ENCODE assay signal across 19 cellular contexts in the genomic region with DNA sequence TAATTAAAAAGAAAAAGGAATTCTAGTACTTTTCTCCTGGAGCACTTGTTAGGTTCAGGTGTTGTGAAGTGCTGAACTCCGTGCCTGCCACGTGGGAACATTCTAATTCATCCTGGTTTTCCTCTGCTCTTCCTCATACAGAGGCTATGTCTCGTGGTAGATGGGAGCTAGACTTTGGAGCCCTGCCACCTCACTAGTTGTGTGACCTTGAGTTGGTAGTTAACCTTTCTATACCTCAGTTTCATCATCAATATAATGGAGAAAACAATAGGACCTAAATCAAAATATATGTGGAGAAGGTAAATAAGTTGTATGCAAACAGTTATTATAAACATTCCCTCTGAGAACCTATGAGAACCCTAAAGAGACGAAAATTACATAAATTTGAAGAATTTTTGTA. TPM values are rescaled to one million over a fixed set of nuclear protein-coding genes. Genes with fewer than 3 reads are reported as not detected.
A peak's percentile ranks its signal among the peaks of the same experiment; 100 is the strongest.
DNase-seq lines count a peak whose midpoint lies in the region; ATAC-seq, FAIRE-seq and TF ChIP-seq lines count a peak whose summit lies in the region.
"Had no signal": no experiment of that assay in that cellular context is flagged by ENCODE, and none has a peak within 500 bp of the region (broad histone marks: within the 10 kb centered on the region; RNA-seq: fewer than 3 reads in every experiment).

No MANE protein-coding gene starts in this region.

- no peak overlapping the region for H2AFZ ChIP-seq in astrocyte (ENCODE audit: low read depth, low read length)

- POLR2A ChIA-PET in CD4-positive, alpha-beta memory T cell (lab: Charles Lee; ENCODE audit: partially characterized antibody) = interaction anchor here (1.3 to 1.4 kb wide), 2 partner anchors 9 kb away, joined by 4 read pairs; no protein-coding TSS in a partner anchor

- TF ChIP-seq CTCF in HL-60 (IDR thresholded peaks at IDR 0.05; ENCODE audit: insufficient read depth, low read length) (no peak), astrocyte (IDR thresholded peaks at IDR 0.05; ENCODE audit: insufficient read depth, low read depth, low read length) (no peak), right lobe of liver (IDR thresholded peaks at IDR 0.05) (no peak), omental fat pad (IDR thresholded peaks at IDR 0.05) (no peak)

- 33% methylated on average over 4 of the region's 4 CpGs for WGBS in right lobe of liver (ENCODE audit: insufficient coverage, low coverage, low lambda C conversion rate, missing lambda C conversion rate)

- H3K79me2 ChIP-seq in astrocyte (ENCODE audit: insufficient read depth, low read length) = no peaks in the 10 kb centered on the region

- ATAC-seq in right lobe of liver (no peak), HG03354 (IDR thresholded peaks at IDR 0.05; ENCODE audit: poor library complexity, severe bottlenecking, unreplicated experiment) (no peak), omental fat pad (ENCODE audit: low FRiP score) (no peak)

- peaks cover 78 to 94% of the 10 kb centered on the region in 2 donors for H3K36me3 Mint-ChIP-seq in CD4-positive, alpha-beta memory T cell
- H3K36me3 Mint-ChIP-seq in astrocyte (ENCODE audit: low read depth, unreplicated experiment) = peaks cover 34% of the 10 kb centered on the region

- peak overlapping the region in 4 of 7 donors; percentile 11 to 62 (median 51) for H3K27ac Mint-ChIP-seq in CD4-positive, alpha-beta memory T cell
- peak overlapping the region; percentile 3 for H3K27ac Mint-ChIP-seq in astrocyte (ENCODE audit: unreplicated experiment)
- H3K27ac Mint-ChIP-seq: CD4-positive, CD25-positive, alpha-beta regulatory T cell; H9 had no signal

- peaks cover 4 to 18% (median 10%) of the 10 kb centered on the region in 4 donors for H3K4me1 Mint-ChIP-seq in CD4-positive, alpha-beta memory T cell
- H3K4me1 Mint-ChIP-seq in astrocyte (ENCODE audit: low read depth, unreplicated experiment) = no peaks in the 10 kb centered on the region
- H3K4me1 Mint-ChIP-seq: H9 had no signal

- H3K4me3 Mint-ChIP-seq in CD4-positive, alpha-beta memory T cell = no peak overlapping the region
- H3K4me3 Mint-ChIP-seq in astrocyte (ENCODE audit: unreplicated experiment) = no peak overlapping the region
- H3K4me3 Mint-ChIP-seq: CD4-positive, CD25-positive, alpha-beta regulatory T cell; H9 had no signal

- CTCF ChIA-PET in CD4-positive, alpha-beta memory T cell (lab: Charles Lee; ENCODE audit: partially characterized antibody) = interaction anchor here (1.4 to 3.0 kb wide), 3 partner anchors 11 to 207 kb away, joined by 3 to 15 read pairs (median 4); no protein-coding TSS in a partner anchor

- no peaks in the 10 kb centered on the region for H3K9me3 Mint-ChIP-seq in CD4-positive, alpha-beta memory T cell
- no peaks in the 10 kb centered on the region for H3K9me3 Mint-ChIP-seq in astrocyte (ENCODE audit: unreplicated experiment)
- H3K9me3 Mint-ChIP-seq: CD4-positive, CD25-positive, alpha-beta regulatory T cell; H9 had no signal

- H3K36me3 ChIP-seq in CD4-positive, alpha-beta memory T cell (ENCODE audit: insufficient read depth, low read length) = peaks cover 86% of the 10 kb centered on the region
- peaks cover 82% of the 10 kb centered on the region for H3K36me3 ChIP-seq in astrocyte (ENCODE audit: insufficient read depth, low read length)
- H3K36me3 ChIP-seq in right lobe of liver = peaks cover 9 to 99% (median 56%) of the 10 kb centered on the region in 4 donors

- no peaks in the 10 kb centered on the region for H3K27me3 Mint-ChIP-seq in CD4-positive, alpha-beta memory T cell
- H3K27me3 Mint-ChIP-seq in astrocyte (ENCODE audit: low read depth, unreplicated experiment) = no peaks in the 10 kb centered on the region
- H3K27me3 Mint-ChIP-seq: CD4-positive, CD25-positive, alpha-beta regulatory T cell had no signal

- no peak overlapping the region for H3K4me2 ChIP-seq in astrocyte (ENCODE audit: low read length)

- TF ChIP-seq POLR2A in right lobe of liver (IDR thresholded peaks at IDR 0.05) = no peak

- FAIRE-seq in astrocyte (lab: Jason Lieb, UNC) = no peak
- FAIRE-seq: A204.1, H1 had no signal

- H3K9me3 ChIP-seq in CD4-positive, alpha-beta memory T cell (ENCODE audit: control insufficient read depth in 1 of 2, low read length in 2 of 2) = no peaks in the 10 kb centered on the region
- H3K9me3 ChIP-seq in astrocyte (ENCODE audit: insufficient read depth, low read depth, low read length) (no peaks in the 10 kb centered on the region), right lobe of liver (no peaks in the 10 kb centered on the region)
- H3K9me3 ChIP-seq: BE2C had no signal

- H3K4me1 ChIP-seq in CD4-positive, alpha-beta memory T cell (ENCODE audit: insufficient read depth, low read length) = no peaks in the 10 kb centered on the region
- H3K4me1 ChIP-seq in astrocyte (ENCODE audit: insufficient read depth, low read length) (no peaks in the 10 kb centered on the region), right lobe of liver (peaks cover 0 to 74% (median 37%) of the 10 kb centered on the region in 4 donors)
- H3K4me1 ChIP-seq: BE2C had no signal

- H3K4me3 ChIP-seq in CD4-positive, alpha-beta memory T cell (ENCODE audit: low read length in 2 of 2) = no peak overlapping the region
- no peak overlapping the region for H3K4me3 ChIP-seq in HL-60 (replicated peaks; ENCODE audit: insufficient read depth, low read length)
- H3K4me3 ChIP-seq in astrocyte (ENCODE audit: insufficient read depth, low read depth, low read length) = no peak overlapping the region
- no peak overlapping the region for H3K4me3 ChIP-seq in right lobe of liver

- H3K27ac ChIP-seq in CD4-positive, alpha-beta memory T cell (ENCODE audit: low read depth, low read length) = no peak overlapping the region
- H3K27ac ChIP-seq in HL-60 (replicated peaks) (peak overlapping the region; percentile 66; the same call in 1 of the 2 replicates), astrocyte (ENCODE audit: low read depth, low read length) (no peak overlapping the region), right lobe of liver (peak overlapping the region in 2 of 3 donors; percentile 98 to 99)

- no peak for DNase-seq in CD4-positive, alpha-beta memory T cell
- DNase-seq in HL-60 (ENCODE audit: low read depth in 1 of 2, low spot score in 1 of 2) = no peak
- DNase-seq in astrocyte (ENCODE audit: low read depth) = no peak
- no peak for DNase-seq in right lobe of liver
- no peak for DNase-seq in stimulated activated CD8-positive, alpha-beta memory T cell treated with anti-CD3 and anti-CD28 coated beads, Interleukin-4, amount 100 ng/mL, for 48 hours
- DNase-seq in omental fat pad (ENCODE audit: low spot score) = no peak
- DNase-seq: ACHN; BE2C; C1 segment of cervical spinal cord; CD4-positive, CD25-positive, alpha-beta regulatory T cell; DMS153; DMS79; GDM1; H9 had no signal

- peaks cover 32% of the 10 kb centered on the region for H4K20me1 ChIP-seq in astrocyte (ENCODE audit: insufficient read depth, low read length)

- no peak overlapping the region for H3K9ac ChIP-seq in astrocyte (ENCODE audit: low read length)

- intact Hi-C loops in CD4-positive, alpha-beta memory T cell (cut with micrococcal nuclease) = no loop called here
- intact Hi-C loops in right lobe of liver (cut with DNase I) = no loop called here

- no peaks in the 10 kb centered on the region for H3K27me3 ChIP-seq in CD4-positive, alpha-beta memory T cell (ENCODE audit: insufficient read depth, low read length)
- H3K27me3 ChIP-seq in HL-60 (ENCODE audit: insufficient read depth, poor library complexity, severe bottlenecking) (no peaks in the 10 kb centered on the region), astrocyte (ENCODE audit: insufficient read depth, low read length) (no peaks in the 10 kb centered on the region), right lobe of liver (no peaks in the 10 kb centered on the region)
- H3K27me3 ChIP-seq: BE2C had no signal

RNA-seq across cellular contexts. Expression of gene ALAS1, which starts 10.6 kb away (rescaled TPM):
- total RNA-seq in CD4-positive, alpha-beta memory T cell = 10 to 100 TPM; 30.0 to 34.6 TPM
- 10 to 100 TPM; 30.5 to 35.4 TPM for polyA plus RNA-seq in CD4-positive, alpha-beta memory T cell
- 51.4 and 56.3 TPM in 2 replicates for total RNA-seq in astrocyte
- total RNA-seq in right lobe of liver = 100 to 1,000 TPM in 4 of 6 experiments, 10 to 100 TPM in 2; 73.4 to 783 (median 147) TPM
- total RNA-seq in omental fat pad = 10 to 100 TPM; 29.3 to 79.7 (median 31.0) TPM

RNA-seq across cellular contexts. Expression of gene TLR9, which starts 16.9 kb away (rescaled TPM):
- 1 to 10 TPM; 2.3 to 3.0 TPM for total RNA-seq in CD4-positive, alpha-beta memory T cell
- not detected for polyA plus RNA-seq in CD4-positive, alpha-beta memory T cell
- 0.25 and 0.36 TPM in 2 replicates for total RNA-seq in astrocyte
- total RNA-seq in right lobe of liver = under 1 TPM in 4 of 6 experiments, not detected in 2; 0.12 to 0.59 (median 0.24) TPM
- under 1 TPM in 1 of 4 donors, not detected in 3; 0.19 TPM for total RNA-seq in omental fat pad
- total RNA-seq: Daoy, H1, H9, HT-29 had no signal

RNA-seq across cellular contexts. Expression of gene TWF2, which starts 30.4 kb away (rescaled TPM):
- 10 to 100 TPM; 69.3 to 76.1 TPM for total RNA-seq in CD4-positive, alpha-beta memory T cell
- polyA plus RNA-seq in CD4-positive, alpha-beta memory T cell = 100 to 1,000 TPM; 122 to 124 TPM
- 103 and 105 TPM in 2 replicates for total RNA-seq in astrocyte
- total RNA-seq in right lobe of liver = 10 to 100 TPM; 12.9 to 34.4 (median 23.7) TPM
- total RNA-seq in omental fat pad = 100 to 1,000 TPM in 1 of 4 donors, 10 to 100 TPM in 3; 50.1 to 116 (median 78.3) TPM

RNA-seq across cellular contexts. Expression of gene PPM1M, which starts 37.0 kb away (rescaled TPM):
- 10 to 100 TPM; 70.2 to 81.1 TPM for total RNA-seq in CD4-positive, alpha-beta memory T cell
- 10 to 100 TPM; 52.0 to 85.3 TPM for polyA plus RNA-seq in CD4-positive, alpha-beta memory T cell
- 8.9 and 9.1 TPM in 2 replicates for total RNA-seq in astrocyte
- 1 to 10 TPM; 2.8 to 7.1 (median 4.5) TPM for total RNA-seq in right lobe of liver
- 10 to 100 TPM; 17.0 to 32.2 (median 23.9) TPM for total RNA-seq in omental fat pad

RNA-seq across cellular contexts. Expression of gene POC1A, which starts 54.3 kb away (rescaled TPM):
- 1 to 10 TPM in 1 of 2 experiments, under 1 TPM in 1; 0.99 to 1.1 TPM for total RNA-seq in CD4-positive, alpha-beta memory T cell
- polyA plus RNA-seq in CD4-positive, alpha-beta memory T cell = 1 to 10 TPM in 1 of 2 donors, under 1 TPM in 1; 0.36 to 2.4 TPM
- total RNA-seq in astrocyte (3.1 and 3.7 TPM in 2 replicates), right lobe of liver (1 to 10 TPM; 2.0 to 4.3 (median 3.2) TPM), omental fat pad (1 to 10 TPM in 3 of 4 donors, under 1 TPM in 1; 0.65 to 2.0 (median 1.2) TPM)

Comparison
In these comparisons a context has a peak if more than half of its experiments do, and no peak if none do; other contexts are left out.
1. H3K27ac ChIP-seq: peak in HL-60 (single experiment) and right lobe of liver (2 of 3); none in CD4-positive, alpha-beta memory T cell (single experiment) and astrocyte (single experiment).